1 cellular context compared by ENCODE assay signal in the genomic region with DNA sequence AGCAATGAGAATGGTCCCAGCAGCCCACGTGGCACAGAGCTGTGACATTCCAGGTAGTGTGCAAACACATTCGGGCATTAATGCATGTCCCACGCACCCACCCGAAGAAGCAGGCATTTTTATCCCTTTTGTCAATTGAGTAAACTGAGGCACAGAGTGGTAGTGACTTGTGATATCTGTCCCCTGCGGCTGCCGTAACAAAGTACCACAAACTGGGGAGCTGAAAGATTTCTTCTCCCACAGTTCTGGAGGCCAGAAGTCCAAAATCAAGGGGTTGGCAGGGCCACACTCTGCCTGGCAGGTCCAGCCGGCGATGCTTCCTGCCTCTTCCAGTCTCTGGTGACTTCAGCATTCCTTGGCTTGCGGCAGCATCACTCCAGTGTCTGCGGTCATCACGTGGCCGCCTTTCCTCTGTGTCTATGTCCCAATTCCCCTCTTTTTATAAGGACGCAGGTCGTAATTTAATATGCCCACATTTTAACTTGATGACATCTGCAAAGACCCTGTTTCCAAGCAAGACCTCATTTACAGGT.
TF ChIP-seq lines count a peak whose summit lies in the region.

No MANE protein-coding gene starts in this region.

TF ChIP-seq in K562, 482 proteins besides CTCF, POLR2A, EP300 and RAD21 (continued from another document):
- TF ChIP-seq RBM25 (IDR thresholded peaks at IDR 0.05; ENCODE audit: low read depth, low read length, severe bottlenecking) = peak; percentile 10
- TF ChIP-seq, protein P1, sequence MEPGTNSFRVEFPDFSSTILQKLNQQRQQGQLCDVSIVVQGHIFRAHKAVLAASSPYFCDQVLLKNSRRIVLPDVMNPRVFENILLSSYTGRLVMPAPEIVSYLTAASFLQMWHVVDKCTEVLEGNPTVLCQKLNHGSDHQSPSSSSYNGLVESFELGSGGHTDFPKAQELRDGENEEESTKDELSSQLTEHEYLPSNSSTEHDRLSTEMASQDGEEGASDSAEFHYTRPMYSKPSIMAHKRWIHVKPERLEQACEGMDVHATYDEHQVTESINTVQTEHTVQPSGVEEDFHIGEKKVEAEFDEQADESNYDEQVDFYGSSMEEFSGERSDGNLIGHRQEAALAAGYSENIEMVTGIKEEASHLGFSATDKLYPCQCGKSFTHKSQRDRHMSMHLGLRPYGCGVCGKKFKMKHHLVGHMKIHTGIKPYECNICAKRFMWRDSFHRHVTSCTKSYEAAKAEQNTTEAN (CRISPR knock-in tag; IDR thresholded peaks at IDR 0.05) = no peak
- TF ChIP-seq, protein P2, sequence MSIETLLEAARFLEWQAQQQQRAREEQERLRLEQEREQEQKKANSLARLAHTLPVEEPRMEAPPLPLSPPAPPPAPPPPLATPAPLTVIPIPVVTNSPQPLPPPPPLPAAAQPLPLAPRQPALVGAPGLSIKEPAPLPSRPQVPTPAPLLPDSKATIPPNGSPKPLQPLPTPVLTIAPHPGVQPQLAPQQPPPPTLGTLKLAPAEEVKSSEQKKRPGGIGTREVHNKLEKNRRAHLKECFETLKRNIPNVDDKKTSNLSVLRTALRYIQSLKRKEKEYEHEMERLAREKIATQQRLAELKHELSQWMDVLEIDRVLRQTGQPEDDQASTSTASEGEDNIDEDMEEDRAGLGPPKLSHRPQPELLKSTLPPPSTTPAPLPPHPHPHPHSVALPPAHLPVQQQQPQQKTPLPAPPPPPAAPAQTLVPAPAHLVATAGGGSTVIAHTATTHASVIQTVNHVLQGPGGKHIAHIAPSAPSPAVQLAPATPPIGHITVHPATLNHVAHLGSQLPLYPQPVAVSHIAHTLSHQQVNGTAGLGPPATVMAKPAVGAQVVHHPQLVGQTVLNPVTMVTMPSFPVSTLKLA (conservative IDR thresholded peaks at IDR 0.05) = peak in 1 of 2 experiments; percentile 49; a peak in 1 of 4 replicates
- no peak for TF ChIP-seq NFE2L1 (tag; IDR thresholded peaks at IDR 0.05; ENCODE audit: borderline replicate concordance, low read depth)
- TF ChIP-seq ZNF316 (IDR thresholded peaks at IDR 0.05) = no peak
- TF ChIP-seq ZNF232 (CRISPR knock-in tag; IDR thresholded peaks at IDR 0.05) = no peak
- TF ChIP-seq IRF2 (CRISPR knock-in tag; IDR thresholded peaks at IDR 0.05) = no peak
- TF ChIP-seq, protein P3, sequence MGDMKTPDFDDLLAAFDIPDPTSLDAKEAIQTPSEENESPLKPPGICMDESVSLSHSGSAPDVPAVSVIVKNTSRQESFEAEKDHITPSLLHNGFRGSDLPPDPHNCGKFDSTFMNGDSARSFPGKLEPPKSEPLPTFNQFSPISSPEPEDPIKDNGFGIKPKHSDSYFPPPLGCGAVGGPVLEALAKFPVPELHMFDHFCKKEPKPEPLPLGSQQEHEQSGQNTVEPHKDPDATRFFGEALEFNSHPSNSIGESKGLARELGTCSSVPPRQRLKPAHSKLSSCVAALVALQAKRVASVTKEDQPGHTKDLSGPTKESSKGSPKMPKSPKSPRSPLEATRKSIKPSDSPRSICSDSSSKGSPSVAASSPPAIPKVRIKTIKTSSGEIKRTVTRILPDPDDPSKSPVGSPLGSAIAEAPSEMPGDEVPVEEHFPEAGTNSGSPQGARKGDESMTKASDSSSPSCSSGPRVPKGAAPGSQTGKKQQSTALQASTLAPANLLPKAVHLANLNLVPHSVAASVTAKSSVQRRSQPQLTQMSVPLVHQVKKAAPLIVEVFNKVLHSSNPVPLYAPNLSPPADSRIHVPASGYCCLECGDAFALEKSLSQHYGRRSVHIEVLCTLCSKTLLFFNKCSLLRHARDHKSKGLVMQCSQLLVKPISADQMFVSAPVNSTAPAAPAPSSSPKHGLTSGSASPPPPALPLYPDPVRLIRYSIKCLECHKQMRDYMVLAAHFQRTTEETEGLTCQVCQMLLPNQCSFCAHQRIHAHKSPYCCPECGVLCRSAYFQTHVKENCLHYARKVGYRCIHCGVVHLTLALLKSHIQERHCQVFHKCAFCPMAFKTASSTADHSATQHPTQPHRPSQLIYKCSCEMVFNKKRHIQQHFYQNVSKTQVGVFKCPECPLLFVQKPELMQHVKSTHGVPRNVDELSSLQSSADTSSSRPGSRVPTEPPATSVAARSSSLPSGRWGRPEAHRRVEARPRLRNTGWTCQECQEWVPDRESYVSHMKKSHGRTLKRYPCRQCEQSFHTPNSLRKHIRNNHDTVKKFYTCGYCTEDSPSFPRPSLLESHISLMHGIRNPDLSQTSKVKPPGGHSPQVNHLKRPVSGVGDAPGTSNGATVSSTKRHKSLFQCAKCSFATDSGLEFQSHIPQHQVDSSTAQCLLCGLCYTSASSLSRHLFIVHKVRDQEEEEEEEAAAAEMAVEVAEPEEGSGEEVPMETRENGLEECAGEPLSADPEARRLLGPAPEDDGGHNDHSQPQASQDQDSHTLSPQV (IDR thresholded peaks at IDR 0.05) = no peak
- TF ChIP-seq MCM2 (IDR thresholded peaks at IDR 0.05; ENCODE audit: low read depth) = no peak
